17 cellular contexts compared by ENCODE assay signal in the genomic region with DNA sequence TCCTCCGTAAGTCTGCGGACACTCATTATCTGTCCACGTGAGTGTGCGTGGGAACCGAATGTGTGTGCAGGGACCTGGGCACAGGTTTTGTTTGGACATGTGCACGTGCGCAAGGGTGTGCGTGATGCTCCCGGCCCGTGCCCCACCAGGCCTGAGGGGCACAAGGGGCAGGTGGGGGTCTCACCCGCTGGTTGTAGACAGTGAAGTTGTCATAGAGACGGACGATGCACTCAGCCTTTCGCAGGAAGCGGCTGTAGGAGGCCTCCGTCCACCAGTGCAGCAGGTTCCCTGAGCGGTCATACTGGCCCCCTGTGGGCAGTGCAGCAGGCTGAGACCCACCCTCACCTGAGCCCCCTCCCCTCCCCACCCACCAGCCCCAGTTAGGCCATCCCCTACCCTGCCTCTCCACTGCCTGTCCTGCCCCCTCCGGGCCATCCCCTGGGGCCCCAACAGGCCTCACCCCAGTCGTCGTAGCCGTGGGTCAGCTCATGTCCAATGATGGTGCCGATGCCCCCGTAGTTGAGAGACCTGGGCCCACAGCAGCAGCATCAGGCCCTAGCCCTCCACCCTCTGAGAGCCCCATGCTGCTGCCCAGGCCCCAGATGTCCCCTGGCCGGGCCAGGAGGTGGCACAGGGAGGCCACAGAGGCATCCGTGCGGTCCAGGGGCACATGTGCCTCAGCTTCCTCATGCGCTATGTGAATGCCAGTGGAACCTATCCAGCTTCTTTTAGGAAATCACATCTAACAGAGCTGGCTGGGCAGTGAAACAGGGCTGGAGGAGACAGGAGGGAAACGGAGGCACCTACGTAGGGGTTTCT. TPM values are rescaled to one million over a fixed set of nuclear protein-coding genes. Genes with fewer than 3 reads are reported as not detected.
A peak's percentile ranks its signal among the peaks of the same experiment; 100 is the strongest.
DNase-seq lines count a peak whose midpoint lies in the region; TF ChIP-seq lines count a peak whose summit lies in the region.
"Had no signal": no experiment of that assay in that cellular context is flagged by ENCODE, and none has a peak within 500 bp of the region (broad histone marks: within the 10 kb centered on the region; RNA-seq: fewer than 3 reads in every experiment).

No MANE protein-coding gene starts in this region.

- peaks cover 6% of the 10 kb centered on the region for H3K4me1 Mint-ChIP-seq in activated naive CD4-positive, alpha-beta T cell treated with anti-CD3 and anti-CD28 coated beads, Interleukin-2, amount 10 ng/mL, durations not matched to agents 7 days and 5 days
- H3K4me1 Mint-ChIP-seq in endothelial cell (ENCODE audit: unreplicated experiment) = peaks cover 4% of the 10 kb centered on the region

- H3K27me3 ChIP-seq in H7 (ENCODE audit: control insufficient read depth, insufficient read depth, low read length) (peaks cover 25% of the 10 kb centered on the region), osteoblast (ENCODE audit: insufficient read depth, low read length) (peaks cover 25% of the 10 kb centered on the region)

- peaks cover 49% of the 10 kb centered on the region for H3K27me3 Mint-ChIP-seq in activated naive CD4-positive, alpha-beta T cell treated with anti-CD3 and anti-CD28 coated beads, Interleukin-2, amount 10 ng/mL, durations not matched to agents 7 days and 5 days
- H3K27me3 Mint-ChIP-seq in endothelial cell (ENCODE audit: unreplicated experiment) = peaks cover 12% of the 10 kb centered on the region

- H3K4me3 ChIP-seq in H7 (ENCODE audit: insufficient read depth, low read depth, low read length) (no peak overlapping the region), osteoblast (ENCODE audit: insufficient read depth, low read length) (no peak overlapping the region)
- H3K4me3 ChIP-seq: GM23338, K562, PC-9 had no signal

- H3K9me3 ChIP-seq in osteoblast (ENCODE audit: low read depth, low read length) = no peaks in the 10 kb centered on the region

- H3K4me2 ChIP-seq in osteoblast (ENCODE audit: insufficient read depth, low read length) = no peak overlapping the region
- H3K4me2 ChIP-seq: GM23338, PC-9 had no signal

- H3K4me3 Mint-ChIP-seq in activated naive CD4-positive, alpha-beta T cell treated with anti-CD3 and anti-CD28 coated beads, Interleukin-2, amount 10 ng/mL, durations not matched to agents 7 days and 5 days = no peak overlapping the region
- H3K4me3 Mint-ChIP-seq in endothelial cell (ENCODE audit: unreplicated experiment) = no peak overlapping the region
- H3K4me3 Mint-ChIP-seq: GM23338 had no signal

- H3K36me3 ChIP-seq in H7 (replicated peaks; ENCODE audit: control insufficient read depth, insufficient read depth, low read length) = no peaks in the 10 kb centered on the region
- H3K36me3 ChIP-seq in osteoblast (ENCODE audit: insufficient read depth, low read length) = no peaks in the 10 kb centered on the region

- no peaks in the 10 kb centered on the region for H3K36me3 Mint-ChIP-seq in activated naive CD4-positive, alpha-beta T cell treated with anti-CD3 and anti-CD28 coated beads, Interleukin-2, amount 10 ng/mL, durations not matched to agents 7 days and 5 days
- no peaks in the 10 kb centered on the region for H3K36me3 Mint-ChIP-seq in endothelial cell (ENCODE audit: low read depth, unreplicated experiment)

- DNase-seq in activated naive CD4-positive, alpha-beta T cell treated with anti-CD3 and anti-CD28 coated beads, Interleukin-2, amount 10 ng/mL, durations not matched to agents 7 days and 5 days = peak; percentile 17
- DNase-seq in activated naive CD4-positive, alpha-beta T cell treated with Interleukin-2 at 50 U/mL for 16 hours = no peak
- DNase-seq in H7 = peak; percentile 46
- DNase-seq in endothelial cell (ENCODE audit: low spot score) = no peak
- peak; percentile 77 for DNase-seq in osteoblast (ENCODE audit: insufficient read length, low spot score, missing footprints)
- no peak for DNase-seq in foreskin melanocyte
- no peak for DNase-seq in NCI-H128 (lab: John Stamatoyannopoulos, UW; ENCODE audit: unreplicated experiment)
- DNase-seq: COR-L47, GF-D8, NCI-H1436 treated with DMSO at 0.1 percent for 48 hours, NCI-H2029 treated with DMSO at 0.1 percent for 48 hours, NCI-H510A treated with DMSO at 0.1 percent for 48 hours, NCI-H82, PC-9 had no signal

- H3K79me2 ChIP-seq in osteoblast (ENCODE audit: insufficient read depth, low read length) = no peaks in the 10 kb centered on the region

- TF ChIP-seq CTCF in endothelial cell (IDR thresholded peaks at IDR 0.05; ENCODE audit: unreplicated experiment) = no peak
- no peak for TF ChIP-seq CTCF in osteoblast (IDR thresholded peaks at IDR 0.05; ENCODE audit: extremely low read depth, low read depth, low read length)

- no peak overlapping the region for H3K27ac Mint-ChIP-seq in activated naive CD4-positive, alpha-beta T cell treated with anti-CD3 and anti-CD28 coated beads, Interleukin-2, amount 10 ng/mL, durations not matched to agents 7 days and 5 days
- peak overlapping the region; percentile 30 for H3K27ac Mint-ChIP-seq in endothelial cell (ENCODE audit: unreplicated experiment)
- H3K27ac Mint-ChIP-seq: GM23338 had no signal

- no peaks in the 10 kb centered on the region for H3K4me1 ChIP-seq in osteoblast (ENCODE audit: insufficient read depth, low read length)

- H4K20me1 ChIP-seq in osteoblast (ENCODE audit: insufficient read depth, low read length) = no peaks in the 10 kb centered on the region

- CTCF ChIA-PET in activated naive CD4-positive, alpha-beta T cell treated with anti-CD3 and anti-CD28 coated beads, Interleukin-2, amount 10 ng/mL, durations not matched to agents 7 days and 5 days (lab: Charles Lee) = interaction anchor here (0.6 kb wide), 1 partner anchor 116 kb away, joined by 3 read pairs; no protein-coding TSS in a partner anchor

- no peak overlapping the region for H2AFZ ChIP-seq in osteoblast (ENCODE audit: low read length)
- H2AFZ ChIP-seq: GM23338, PC-9 had no signal

- no peaks in the 10 kb centered on the region for H3K9me3 Mint-ChIP-seq in activated naive CD4-positive, alpha-beta T cell treated with anti-CD3 and anti-CD28 coated beads, Interleukin-2, amount 10 ng/mL, durations not matched to agents 7 days and 5 days
- no peaks in the 10 kb centered on the region for H3K9me3 Mint-ChIP-seq in endothelial cell (ENCODE audit: unreplicated experiment)
- H3K9me3 Mint-ChIP-seq: GM23338 had no signal

- H3K27ac ChIP-seq in osteoblast (ENCODE audit: low read depth, low read length) = no peak overlapping the region
- H3K27ac ChIP-seq: PC-9 had no signal

RNA-seq across cellular contexts. Expression of a gene that starts 6.1 kb away (rescaled TPM):
- total RNA-seq in H7 (2014; rRNA removed; shearing (Covaris generic)) = 12.5 and 17.2 TPM in 2 replicates
- total RNA-seq in endothelial cell (ENCODE audit: unreplicated experiment) (not detected), osteoblast (not detected in 2 replicates)
- total RNA-seq: Daoy, PC-9 had no signal

RNA-seq across cellular contexts. Expression of a gene that starts 25.6 kb away (rescaled TPM):
- total RNA-seq in H7 (2014; rRNA removed; shearing (Covaris generic)) = 0.10 TPM in 1 of 2 replicates, not detected in the other
- total RNA-seq in endothelial cell (ENCODE audit: unreplicated experiment) (not detected), osteoblast (not detected in 2 replicates)
- total RNA-seq: Daoy, GM23338, K562, PC-9 had no signal

RNA-seq across cellular contexts. Expression of a gene that starts 38.7 kb away (rescaled TPM):
- not detected in 2 replicates for total RNA-seq in H7 (2014; rRNA removed; shearing (Covaris generic))
- not detected for total RNA-seq in endothelial cell (ENCODE audit: unreplicated experiment)
- not detected in 2 replicates for total RNA-seq in osteoblast
- total RNA-seq: Daoy, K562, PC-9 had no signal

RNA-seq across cellular contexts. Expression of a gene that starts 44.4 kb away (rescaled TPM):
- not detected in 2 replicates for total RNA-seq in H7 (2014; rRNA removed; shearing (Covaris generic))
- total RNA-seq in endothelial cell (ENCODE audit: unreplicated experiment) (not detected), osteoblast (not detected in 2 replicates)
- total RNA-seq: Daoy, K562, PC-9 had no signal

RNA-seq across cellular contexts. Expression of a gene that starts 58.0 kb away (rescaled TPM):
- not detected in 2 replicates for total RNA-seq in H7 (2014; rRNA removed; shearing (Covaris generic))
- not detected for total RNA-seq in endothelial cell (ENCODE audit: unreplicated experiment)
- not detected in 2 replicates for total RNA-seq in osteoblast
- total RNA-seq: Daoy, GM23338, K562, PC-9 had no signal

Comparison
In these comparisons a context has a peak if more than half of its experiments do, and no peak if none do; other contexts are left out.
1. DNase-seq: peak in activated naive CD4-positive, alpha-beta T cell treated with anti-CD3 and anti-CD28 coated beads, Interleukin-2, amount 10 ng/mL, durations not matched to agents 7 days and 5 days (single experiment), H7 (single experiment) and osteoblast (single experiment); none in activated naive CD4-positive, alpha-beta T cell treated with Interleukin-2 at 50 U/mL for 16 hours (single experiment), endothelial cell (single experiment), foreskin melanocyte (single experiment) and NCI-H128 (single experiment).
2. RNA of a gene that starts 6.1 kb away (total RNA-seq): 12.5 to 17.2 TPM in H7; not detected in endothelial cell (single experiment) and not detected in osteoblast; every median in the first group is over 10 times any median in the second.